In the genomic region with DNA sequence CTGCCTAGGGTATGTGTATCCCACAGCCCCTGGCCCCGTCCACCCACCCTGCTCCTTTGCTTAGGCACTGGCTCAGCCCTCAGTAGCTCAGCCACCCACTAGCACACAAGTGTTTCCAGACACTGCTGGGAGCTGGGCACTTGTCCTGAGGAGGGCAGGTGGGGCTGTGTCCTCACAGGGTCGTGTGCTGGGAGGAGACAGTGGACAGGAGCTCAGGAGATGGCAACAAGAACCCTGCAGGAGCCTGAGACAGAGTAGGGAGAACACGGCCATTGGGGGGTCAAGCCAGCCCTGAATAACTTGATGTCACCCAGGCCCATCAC, we compare ENCODE assay signal across 17 cellular contexts. TPM values are rescaled to one million over a fixed set of nuclear protein-coding genes. Genes with fewer than 3 reads are reported as not detected.
DNase-seq lines count a peak whose midpoint lies in the region; FAIRE-seq and TF ChIP-seq lines count a peak whose summit lies in the region.
"Had no signal": no experiment of that assay in that cellular context is flagged by ENCODE, and none has a peak within 500 bp of the region (broad histone marks: within the 10 kb centered on the region; RNA-seq: fewer than 3 reads in every experiment).

No MANE protein-coding gene starts in this region.

- peaks cover 5 to 16% (median 9%) of the 10 kb centered on the region in 11 experiments; a peak in 16 of 22 replicates for H3K9me3 ChIP-seq in BLaER1 treated with 17β-estradiol and CSF1 and Interleukin-3, amounts not matched to agents 10 nM and 100 nM (replicated peaks in 1 of 11)
- H3K9me3 ChIP-seq in kidney (ENCODE audit: control insufficient read depth in 1 of 2, low read length in 2 of 2) (peaks cover 2 to 5% of the 10 kb centered on the region in 2 donors), osteoblast (ENCODE audit: low read depth, low read length) (no peaks in the 10 kb centered on the region)

- no peaks in the 10 kb centered on the region for H3K79me2 ChIP-seq in osteoblast (ENCODE audit: insufficient read depth, low read length)

- peaks cover 29 to 53% (median 40%) of the 10 kb centered on the region in 11 experiments for H3K27me3 ChIP-seq in BLaER1 treated with 17β-estradiol and CSF1 and Interleukin-3, amounts not matched to agents 10 nM and 100 nM
- peaks cover 27% of the 10 kb centered on the region for H3K27me3 ChIP-seq in osteoblast (ENCODE audit: insufficient read depth, low read length)

- DNase-seq in activated effector memory CD4-positive, alpha-beta T cell treated with anti-CD3 and anti-CD28 coated beads, Interleukin-2, amount 50 U/mL, for 16 hours, result peak; percentile 48
- no peak for DNase-seq in activated effector memory CD4-positive, alpha-beta T cell treated with Interleukin-2 at 50 U/mL for 16 hours
- DNase-seq in kidney (peak; percentile 24), osteoblast (ENCODE audit: insufficient read length, low spot score, missing footprints) (peak; percentile 73), hepatic stellate cell (ENCODE audit: low spot score) (no peak), SKM-1 treated with dmso at 0.1 percent for 144 hours (lab: John Stamatoyannopoulos, UW; ENCODE audit: unreplicated experiment) (no peak)
- DNase-seq: CD4-positive, CD25-positive, alpha-beta regulatory T cell; DMS53; GF-D8; HCEC 1CT; HFFc6; IMR-90 had no signal

- FAIRE-seq in kidney (lab: Jason Lieb, UNC), result no peak
- FAIRE-seq: GM19239, H1 had no signal

- peaks cover 45 to 71% (median 63%) of the 10 kb centered on the region in 10 experiments for H3K4me1 ChIP-seq in BLaER1 treated with 17β-estradiol and CSF1 and Interleukin-3, amounts not matched to agents 10 nM and 100 nM
- H3K4me1 ChIP-seq in kidney (ENCODE audit: control insufficient read depth in 1 of 2, insufficient read depth in 1 of 2, low read depth in 1 of 2, low read length in 2 of 2) (no peaks in the 10 kb centered on the region), osteoblast (ENCODE audit: insufficient read depth, low read length) (no peaks in the 10 kb centered on the region)

- H3K4me2 ChIP-seq in BLaER1 treated with 17β-estradiol and CSF1 and Interleukin-3, amounts not matched to agents 10 nM and 100 nM, result peak overlapping the region in 10 of 11 experiments; percentile 64 to 83 (median 70); a peak in 15 of 22 replicates
- no peak overlapping the region for H3K4me2 ChIP-seq in osteoblast (ENCODE audit: insufficient read depth, low read length)

- TF ChIP-seq CTCF in kidney (IDR thresholded peaks at IDR 0.05; ENCODE audit: borderline replicate concordance, extremely low read depth, insufficient read depth) (no peak), osteoblast (IDR thresholded peaks at IDR 0.05; ENCODE audit: extremely low read depth, low read depth, low read length) (no peak)

- H2AFZ ChIP-seq in osteoblast (ENCODE audit: low read length), result no peak overlapping the region

- H3K36me3 ChIP-seq in BLaER1 treated with 17β-estradiol and CSF1 and Interleukin-3, amounts not matched to agents 10 nM and 100 nM, result no peaks in the 10 kb centered on the region
- no peaks in the 10 kb centered on the region for H3K36me3 ChIP-seq in kidney (ENCODE audit: control insufficient read depth in 1 of 2, insufficient read depth in 2 of 2, low read length in 2 of 2)
- H3K36me3 ChIP-seq in osteoblast (ENCODE audit: insufficient read depth, low read length), result no peaks in the 10 kb centered on the region
- H3K36me3 ChIP-seq: BLaER1 had no signal

- peaks cover 0 to 64% (median 8%) of the 10 kb centered on the region in 11 experiments; a peak in 14 of 22 replicates for H4K20me1 ChIP-seq in BLaER1 treated with 17β-estradiol and CSF1 and Interleukin-3, amounts not matched to agents 10 nM and 100 nM
- H4K20me1 ChIP-seq in osteoblast (ENCODE audit: insufficient read depth, low read length), result no peaks in the 10 kb centered on the region

- H3K9ac ChIP-seq in BLaER1 treated with 17β-estradiol and CSF1 and Interleukin-3, amounts not matched to agents 10 nM and 100 nM, result peak overlapping the region in 2 of 11 experiments; percentile 34 to 45; a peak in 3 of 22 replicates
- no peak overlapping the region for H3K9ac ChIP-seq in kidney (ENCODE audit: low read length in 2 of 2)
- H3K9ac ChIP-seq: BLaER1 had no signal

- intact Hi-C loops in kidney (cut with DNase I), result no loop called here

- peak overlapping the region in 2 of 11 experiments; percentile 1 to 17; a peak in 2 of 22 replicates for H3K27ac ChIP-seq in BLaER1 treated with 17β-estradiol and CSF1 and Interleukin-3, amounts not matched to agents 10 nM and 100 nM
- H3K27ac ChIP-seq in kidney (ENCODE audit: low read depth in 2 of 2, low read length in 2 of 2) (no peak overlapping the region), osteoblast (ENCODE audit: low read depth, low read length) (no peak overlapping the region)
- H3K27ac ChIP-seq: 22Rv1, BLaER1 had no signal

- peak overlapping the region in 2 of 10 experiments; percentile 7 to 26; a peak in 2 of 20 replicates for H3K4me3 ChIP-seq in BLaER1 treated with 17β-estradiol and CSF1 and Interleukin-3, amounts not matched to agents 10 nM and 100 nM
- H3K4me3 ChIP-seq in kidney (ENCODE audit: low read length in 2 of 2) (no peak overlapping the region), osteoblast (ENCODE audit: insufficient read depth, low read length) (no peak overlapping the region)
- H3K4me3 ChIP-seq: BLaER1 had no signal

RNA-seq across cellular contexts. Expression of gene CPLX1, which starts 5.5 kb away (rescaled TPM):
- total RNA-seq in kidney (10.2 TPM), osteoblast (not detected in 2 replicates)
- 3.9 TPM for polyA plus RNA-seq in kidney (ENCODE audit: insufficient read depth, low read depth, low replicate concordance)
- total RNA-seq: IMR-90 had no signal

Comparison
In these comparisons a context has a peak if more than half of its experiments do, and no peak if none do; other contexts are left out.
1. DNase-seq: peak in activated effector memory CD4-positive, alpha-beta T cell treated with anti-CD3 and anti-CD28 coated beads, Interleukin-2, amount 50 U/mL, for 16 hours (single experiment), kidney (single experiment) and osteoblast (single experiment); none in activated effector memory CD4-positive, alpha-beta T cell treated with Interleukin-2 at 50 U/mL for 16 hours (single experiment), hepatic stellate cell (single experiment) and SKM-1 treated with dmso at 0.1 percent for 144 hours (single experiment).
2. RNA of gene CPLX1, which starts 5.5 kb away (total RNA-seq): 10.2 TPM in kidney (single experiment); not detected in osteoblast; every median in the first group is over 10 times any median in the second.